9 cellular contexts compared by ENCODE assay signal in genomic region chr17:45312477-45313418, GRCh38. TPM values are rescaled to one million over a fixed set of nuclear protein-coding genes. Genes with fewer than 3 reads are reported as not detected.
DNase-seq lines count a peak whose midpoint lies in the region; ATAC-seq and TF ChIP-seq lines count a peak whose summit lies in the region.
"Had no signal": no experiment of that assay in that cellular context is flagged by ENCODE, and none has a peak within 500 bp of the region (broad histone marks: within the 10 kb centered on the region; RNA-seq: fewer than 3 reads in every experiment).

No MANE protein-coding gene starts in this region.

- peaks cover 68% of the 10 kb centered on the region for H3K4me1 Mint-ChIP-seq in activated naive CD8-positive, alpha-beta T cell (ENCODE audit: low read depth)

- 9% methylated on average over 7 of the region's 8 CpGs for WGBS in right lobe of liver (ENCODE audit: insufficient coverage, low coverage, low lambda C conversion rate, missing lambda C conversion rate)
- 28 to 37% methylated on average over 8 of the region's 8 CpGs for WGBS in upper lobe of left lung, 2 donors

- H3K27ac ChIP-seq in right lobe of liver: peak overlapping the region; percentile 86 to 87 (median 87)
- H3K27ac ChIP-seq in upper lobe of left lung: peak overlapping the region; percentile 79 to 99 (median 92)

- H3K27ac Mint-ChIP-seq in activated naive CD8-positive, alpha-beta T cell: peak overlapping the region; percentile 99

- H3K27me3 Mint-ChIP-seq in activated naive CD8-positive, alpha-beta T cell: no peaks in the 10 kb centered on the region

- H3K9me3 ChIP-seq in right lobe of liver (no peaks in the 10 kb centered on the region), upper lobe of left lung (no peaks in the 10 kb centered on the region)

- no peak for TF ChIP-seq EP300 in upper lobe of left lung (IDR thresholded peaks at IDR 0.05)

- H3K27me3 ChIP-seq in right lobe of liver: no peaks in the 10 kb centered on the region
- H3K27me3 ChIP-seq in upper lobe of left lung: no peaks in the 10 kb centered on the region

- TF ChIP-seq POLR2A in right lobe of liver (IDR thresholded peaks at IDR 0.05): no peak
- TF ChIP-seq POLR2A in upper lobe of left lung (IDR thresholded peaks at IDR 0.05): no peak

- TF ChIP-seq CTCF in right lobe of liver (IDR thresholded peaks at IDR 0.05) (no peak), upper lobe of left lung (IDR thresholded peaks at IDR 0.05) (no peak)

- H3K4me3 Mint-ChIP-seq in activated naive CD8-positive, alpha-beta T cell: peak overlapping the region; percentile 96

- H3K4me1 ChIP-seq in right lobe of liver: peaks cover 0 to 82% (median 46%) of the 10 kb centered on the region in 4 donors
- H3K4me1 ChIP-seq in upper lobe of left lung: peaks cover 73 to 84% (median 78%) of the 10 kb centered on the region in 4 donors

- ATAC-seq in right lobe of liver: no peak
- no peak for ATAC-seq in upper lobe of left lung (ENCODE audit: low FRiP score in 2 of 2)
- no peak for ATAC-seq in HG03460 (IDR thresholded peaks at IDR 0.05; ENCODE audit: unreplicated experiment)
- no peak for ATAC-seq in GM18870 (IDR thresholded peaks at IDR 0.05; ENCODE audit: unreplicated experiment)
- ATAC-seq in GM21447 (IDR thresholded peaks at IDR 0.05; ENCODE audit: unreplicated experiment): no peak

- H3K4me3 ChIP-seq in right lobe of liver (peak overlapping the region in 2 of 3 donors; percentile 4 to 20), upper lobe of left lung (peak overlapping the region in 1 of 4 donors; percentile 21)

- DNase-seq in stimulated activated CD4-positive, alpha-beta T cell treated with anti-CD3 and anti-CD28 coated beads, Interleukin-12 subunit alpha, Interleukin-12 subunit beta, amount 100 ng/mL, for 4 hours: peak; percentile 22
- DNase-seq in stimulated activated CD4-positive, alpha-beta T cell treated with anti-CD3 and anti-CD28 coated beads, Interleukin-2, amount 100 ng/mL, for 48 hours: no peak
- DNase-seq in right lobe of liver (no peak), upper lobe of left lung (no peak)

- H3K36me3 ChIP-seq in right lobe of liver (no peaks in the 10 kb centered on the region), upper lobe of left lung (no peaks in the 10 kb centered on the region)

- H3K9me3 Mint-ChIP-seq in activated naive CD8-positive, alpha-beta T cell (ENCODE audit: low read depth): no peaks in the 10 kb centered on the region

- intact Hi-C loops in right lobe of liver (cut with DNase I): no loop called here

- H3K36me3 Mint-ChIP-seq in activated naive CD8-positive, alpha-beta T cell: peaks cover 31% of the 10 kb centered on the region

RNA-seq across cellular contexts. Expression of gene MAP3K14, which starts 4.1 kb away (rescaled TPM):
- total RNA-seq in right lobe of liver (1 to 10 TPM; 4.8 to 7.8 (median 6.3) TPM), upper lobe of left lung (10 to 100 TPM; 11.4 to 17.8 (median 13.5) TPM)

RNA-seq across cellular contexts. Expression of gene SPATA32, which starts 50.9 kb away (rescaled TPM):
- total RNA-seq in right lobe of liver (not detected), upper lobe of left lung (under 1 TPM in 1 of 6 donors, not detected in 5; 0.20 TPM)
- total RNA-seq: left colon had no signal
